12 cellular contexts compared by ENCODE assay signal in the genomic region with DNA sequence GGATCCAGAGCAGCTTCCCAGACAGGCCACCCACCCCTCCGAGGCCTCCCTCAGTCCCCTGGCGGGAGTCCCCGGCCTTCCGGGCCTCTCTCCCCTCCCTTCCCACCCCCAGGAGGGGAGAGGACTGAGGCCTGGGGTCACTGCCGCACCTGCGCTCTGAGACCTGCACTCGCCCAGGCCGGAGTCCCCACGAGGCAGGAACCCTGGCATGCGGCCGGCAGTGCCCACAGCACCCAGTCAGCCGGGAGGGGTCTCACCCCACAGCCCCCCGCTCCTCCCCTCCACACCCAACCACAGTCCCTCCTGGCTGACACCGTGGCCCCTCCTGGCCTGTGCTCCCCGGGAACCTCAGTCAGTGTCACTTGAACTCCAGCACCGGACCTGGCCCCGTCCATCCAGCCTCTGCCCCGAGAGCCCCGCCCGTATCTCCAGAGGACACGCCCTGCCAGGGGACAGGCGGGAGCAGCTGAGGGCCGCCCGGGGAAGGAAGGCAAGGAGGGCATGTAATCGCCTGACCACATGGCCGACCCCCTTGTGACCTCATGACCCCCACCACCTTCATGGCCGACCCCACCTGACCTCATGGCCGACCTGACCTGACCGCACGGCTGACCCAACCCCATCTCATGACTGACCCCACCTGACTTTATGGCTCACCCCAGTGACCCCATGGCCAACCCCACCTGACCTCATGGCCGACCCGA. TPM values are rescaled to one million over a fixed set of nuclear protein-coding genes. Genes with fewer than 3 reads are reported as not detected.
A peak's percentile ranks its signal among the peaks of the same experiment; 100 is the strongest.
DNase-seq lines count a peak whose midpoint lies in the region; ATAC-seq and TF ChIP-seq lines count a peak whose summit lies in the region.
"Had no signal": no experiment of that assay in that cellular context is flagged by ENCODE, and none has a peak within 500 bp of the region (broad histone marks: within the 10 kb centered on the region; RNA-seq: fewer than 3 reads in every experiment).

No MANE protein-coding gene starts in this region.

- no peaks in the 10 kb centered on the region for H3K36me3 Mint-ChIP-seq in activated naive CD4-positive, alpha-beta T cell treated with anti-CD3 and anti-CD28 coated beads, Interleukin-2, amount 50 U/mL, for 72 hours
- no peaks in the 10 kb centered on the region for H3K36me3 Mint-ChIP-seq in activated CD8-positive, alpha-beta T cell treated with anti-CD3 and anti-CD28 coated beads for 36 hours (ENCODE audit: low read depth)
- no peaks in the 10 kb centered on the region for H3K36me3 Mint-ChIP-seq in memory B cell
- H3K36me3 Mint-ChIP-seq: activated naive CD8-positive, alpha-beta T cell; natural killer cell treated with Interleukin-12 subunit alpha and Interleukin-12 subunit beta and Interleukin-15 and Interleukin-18, amount 100 ng/mL, for 72 hours had no signal

- H3K27ac ChIP-seq in urinary bladder (ENCODE audit: low read depth) = peak overlapping the region; percentile 49

- no peak for TF ChIP-seq CTCF in activated CD8-positive, alpha-beta T cell treated with anti-CD3 and anti-CD28 coated beads for 36 hours (IDR thresholded peaks at IDR 0.05)

- intact Hi-C loops in activated CD8-positive, alpha-beta T cell treated with anti-CD3 and anti-CD28 coated beads for 36 hours (cut with micrococcal nuclease) = loop anchor here (10.0 kb wide), 1 partner anchor 60 kb away; the partner anchor contains the start of gene TNFRSF18

- ATAC-seq in activated naive CD4-positive, alpha-beta T cell treated with anti-CD3 and anti-CD28 coated beads, Interleukin-2, amount 50 U/mL, for 72 hours = no peak
- no peak for ATAC-seq in activated CD8-positive, alpha-beta T cell treated with anti-CD3 and anti-CD28 coated beads for 36 hours
- no peak for ATAC-seq in memory B cell (ENCODE audit: low read depth)
- ATAC-seq in HG03196 (IDR thresholded peaks at IDR 0.05; ENCODE audit: unreplicated experiment) = no peak
- no peak for ATAC-seq in activated CD4-positive, CD25-positive, alpha-beta regulatory T cell treated with anti-CD3 and anti-CD28 coated beads, Interleukin-2, amount 50 U/mL, for 24 hours
- ATAC-seq in GM21390 (IDR thresholded peaks at IDR 0.05; ENCODE audit: unreplicated experiment) = no peak
- ATAC-seq: Right ventricle myocardium inferior had no signal

- no peaks in the 10 kb centered on the region for H3K4me1 ChIP-seq in urinary bladder (ENCODE audit: insufficient read depth)

- CTCF ChIA-PET in activated CD8-positive, alpha-beta T cell treated with anti-CD3 and anti-CD28 coated beads for 36 hours (lab: Charles Lee) = no interaction called here

- WGBS in urinary bladder = 72% methylated on average over 32 of the region's 32 CpGs

- no peak for DNase-seq in activated naive CD4-positive, alpha-beta T cell treated with anti-CD3 and anti-CD28 coated beads, Interleukin-2, amount 50 U/mL, for 72 hours (ENCODE audit: low spot score in 2 of 2)
- no peak for DNase-seq in activated naive CD4-positive, alpha-beta T cell treated with anti-CD3 and anti-CD28 coated beads, Interleukin-2, amount 50 U/mL, for 16 hours
- no peak for DNase-seq in activated CD8-positive, alpha-beta T cell treated with anti-CD3 and anti-CD28 coated beads for 36 hours
- no peak for DNase-seq in memory B cell (ENCODE audit: low spot score in 2 of 2)
- DNase-seq: NCI-H524 had no signal

- H3K36me3 ChIP-seq in urinary bladder (ENCODE audit: insufficient read depth) = no peaks in the 10 kb centered on the region

- peaks cover 23% of the 10 kb centered on the region for H3K4me1 Mint-ChIP-seq in activated CD8-positive, alpha-beta T cell treated with anti-CD3 and anti-CD28 coated beads for 36 hours (ENCODE audit: low read depth)
- peaks cover 26% of the 10 kb centered on the region for H3K4me1 Mint-ChIP-seq in memory B cell

- peak overlapping the region; percentile 60 for H3K4me3 Mint-ChIP-seq in activated CD8-positive, alpha-beta T cell treated with anti-CD3 and anti-CD28 coated beads for 36 hours
- H3K4me3 Mint-ChIP-seq in memory B cell = peak overlapping the region; percentile 59
- H3K4me3 Mint-ChIP-seq: activated naive CD8-positive, alpha-beta T cell had no signal

- peak overlapping the region; percentile 79 to 94 for H3K27ac Mint-ChIP-seq in activated naive CD4-positive, alpha-beta T cell treated with anti-CD3 and anti-CD28 coated beads, Interleukin-2, amount 50 U/mL, for 72 hours
- H3K27ac Mint-ChIP-seq in activated CD8-positive, alpha-beta T cell treated with anti-CD3 and anti-CD28 coated beads for 36 hours = peak overlapping the region; percentile 92
- peak overlapping the region; percentile 98 for H3K27ac Mint-ChIP-seq in memory B cell

- no peaks in the 10 kb centered on the region for H3K27me3 Mint-ChIP-seq in activated CD8-positive, alpha-beta T cell treated with anti-CD3 and anti-CD28 coated beads for 36 hours
- no peaks in the 10 kb centered on the region for H3K27me3 Mint-ChIP-seq in memory B cell
- H3K27me3 Mint-ChIP-seq: activated naive CD8-positive, alpha-beta T cell; natural killer cell treated with Interleukin-12 subunit alpha and Interleukin-12 subunit beta and Interleukin-15 and Interleukin-18, amount 100 ng/mL, for 72 hours had no signal

- H3K4me3 ChIP-seq in urinary bladder (ENCODE audit: low read depth, low read length) = no peak overlapping the region

- POLR2A ChIA-PET in activated CD8-positive, alpha-beta T cell treated with anti-CD3 and anti-CD28 coated beads for 36 hours (lab: Charles Lee) = no interaction called here

- no peaks in the 10 kb centered on the region for H3K9me3 Mint-ChIP-seq in activated naive CD4-positive, alpha-beta T cell treated with anti-CD3 and anti-CD28 coated beads, Interleukin-2, amount 50 U/mL, for 72 hours
- no peaks in the 10 kb centered on the region for H3K9me3 Mint-ChIP-seq in activated CD8-positive, alpha-beta T cell treated with anti-CD3 and anti-CD28 coated beads for 36 hours
- no peaks in the 10 kb centered on the region for H3K9me3 Mint-ChIP-seq in memory B cell
- H3K9me3 Mint-ChIP-seq: natural killer cell treated with Interleukin-12 subunit alpha and Interleukin-12 subunit beta and Interleukin-15 and Interleukin-18, amount 100 ng/mL, for 72 hours had no signal

RNA-seq across cellular contexts. Expression of gene TTLL10, which starts 28.7 kb away (rescaled TPM):
- not detected for total RNA-seq in activated naive CD4-positive, alpha-beta T cell treated with anti-CD3 and anti-CD28 coated beads, Interleukin-2, amount 50 U/mL, for 72 hours
- total RNA-seq in activated CD8-positive, alpha-beta T cell treated with anti-CD3 and anti-CD28 coated beads for 36 hours = not detected
- not detected for total RNA-seq in urinary bladder
- 0.08 TPM for polyA plus RNA-seq in urinary bladder

RNA-seq across cellular contexts. Expression of gene C1orf159, which starts 29.1 kb away (rescaled TPM):
- total RNA-seq in activated naive CD4-positive, alpha-beta T cell treated with anti-CD3 and anti-CD28 coated beads, Interleukin-2, amount 50 U/mL, for 72 hours = 10 to 100 TPM; 20.7 to 21.2 TPM
- 10 to 100 TPM; 17.5 to 20.3 TPM for total RNA-seq in activated CD8-positive, alpha-beta T cell treated with anti-CD3 and anti-CD28 coated beads for 36 hours
- 7.1 TPM for total RNA-seq in urinary bladder
- polyA plus RNA-seq in urinary bladder = 12.6 TPM
